1 cellular context compared by ENCODE assay signal in the genomic region with DNA sequence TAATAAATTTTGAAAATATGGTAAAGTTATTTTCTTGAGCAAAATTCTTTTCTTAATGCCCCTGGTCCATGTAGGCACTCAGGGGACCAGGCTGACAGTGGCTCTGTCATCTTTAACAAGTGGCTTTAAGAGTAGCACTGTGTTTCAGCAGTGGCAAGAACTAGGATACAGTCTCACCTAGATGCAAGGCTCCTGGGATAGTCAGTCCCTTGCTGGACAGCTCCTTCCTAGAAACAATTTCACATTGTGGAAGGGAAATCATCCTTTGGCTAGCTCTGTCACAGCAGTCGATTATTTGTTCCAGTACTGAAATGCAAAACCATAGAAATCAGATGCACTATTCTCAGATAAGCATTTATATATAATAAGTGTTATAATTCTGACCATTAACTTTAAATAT.
TF ChIP-seq lines count a peak whose summit lies in the region.

No MANE protein-coding gene starts in this region.

TF ChIP-seq in HepG2, 621 proteins besides CTCF, POLR2A, EP300 and RAD21:
- TF ChIP-seq, protein P1, sequence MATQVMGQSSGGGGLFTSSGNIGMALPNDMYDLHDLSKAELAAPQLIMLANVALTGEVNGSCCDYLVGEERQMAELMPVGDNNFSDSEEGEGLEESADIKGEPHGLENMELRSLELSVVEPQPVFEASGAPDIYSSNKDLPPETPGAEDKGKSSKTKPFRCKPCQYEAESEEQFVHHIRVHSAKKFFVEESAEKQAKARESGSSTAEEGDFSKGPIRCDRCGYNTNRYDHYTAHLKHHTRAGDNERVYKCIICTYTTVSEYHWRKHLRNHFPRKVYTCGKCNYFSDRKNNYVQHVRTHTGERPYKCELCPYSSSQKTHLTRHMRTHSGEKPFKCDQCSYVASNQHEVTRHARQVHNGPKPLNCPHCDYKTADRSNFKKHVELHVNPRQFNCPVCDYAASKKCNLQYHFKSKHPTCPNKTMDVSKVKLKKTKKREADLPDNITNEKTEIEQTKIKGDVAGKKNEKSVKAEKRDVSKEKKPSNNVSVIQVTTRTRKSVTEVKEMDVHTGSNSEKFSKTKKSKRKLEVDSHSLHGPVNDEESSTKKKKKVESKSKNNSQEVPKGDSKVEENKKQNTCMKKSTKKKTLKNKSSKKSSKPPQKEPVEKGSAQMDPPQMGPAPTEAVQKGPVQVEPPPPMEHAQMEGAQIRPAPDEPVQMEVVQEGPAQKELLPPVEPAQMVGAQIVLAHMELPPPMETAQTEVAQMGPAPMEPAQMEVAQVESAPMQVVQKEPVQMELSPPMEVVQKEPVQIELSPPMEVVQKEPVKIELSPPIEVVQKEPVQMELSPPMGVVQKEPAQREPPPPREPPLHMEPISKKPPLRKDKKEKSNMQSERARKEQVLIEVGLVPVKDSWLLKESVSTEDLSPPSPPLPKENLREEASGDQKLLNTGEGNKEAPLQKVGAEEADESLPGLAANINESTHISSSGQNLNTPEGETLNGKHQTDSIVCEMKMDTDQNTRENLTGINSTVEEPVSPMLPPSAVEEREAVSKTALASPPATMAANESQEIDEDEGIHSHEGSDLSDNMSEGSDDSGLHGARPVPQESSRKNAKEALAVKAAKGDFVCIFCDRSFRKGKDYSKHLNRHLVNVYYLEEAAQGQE (IDR thresholded peaks at IDR 0.05; ENCODE audit: borderline replicate concordance in 1 of 2, low read depth in 1 of 2, low read length in 2 of 2): peak in 1 of 2 experiments; percentile 82; a peak in 3 of 4 replicates
- no peak for TF ChIP-seq NR2F1 (CRISPR knock-in tag; IDR thresholded peaks at IDR 0.05)
- TF ChIP-seq MIER2 (CRISPR knock-in tag; IDR thresholded peaks at IDR 0.05): 0 out of 2 replicates have a peak, but pooled peaks have one; percentile 39
TF ChIP-seq in HepG2: peak in this region for 2.
